In the genomic region with DNA sequence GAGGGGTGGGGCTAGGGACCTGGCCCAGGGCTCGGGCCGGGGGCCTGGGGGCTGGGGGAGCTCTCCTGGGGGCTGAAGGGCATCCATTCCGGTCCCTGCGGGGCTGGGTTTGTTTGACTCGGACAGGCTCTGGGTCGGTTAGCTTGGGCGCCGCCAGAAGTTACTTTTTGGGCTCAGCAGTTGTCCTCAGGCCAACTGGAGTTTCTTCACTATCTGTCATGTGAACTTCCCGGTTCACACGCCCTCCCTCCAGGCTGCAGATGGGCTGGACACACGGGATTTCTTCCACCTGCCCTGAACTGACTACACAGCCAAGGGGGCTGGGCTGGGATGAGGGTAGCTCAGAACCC, we compare ENCODE assay signal across 10 cellular contexts. TPM values are rescaled to one million over a fixed set of nuclear protein-coding genes. Genes with fewer than 3 reads are reported as not detected.
DNase-seq lines count a peak whose midpoint lies in the region; ATAC-seq, FAIRE-seq and TF ChIP-seq lines count a peak whose summit lies in the region.
"Had no signal": no experiment of that assay in that cellular context is flagged by ENCODE, and none has a peak within 500 bp of the region (broad histone marks: within the 10 kb centered on the region; RNA-seq: fewer than 3 reads in every experiment).

No MANE protein-coding gene starts in this region.

- H2AFZ ChIP-seq in HepG2 (ENCODE audit: low read length) = no peak overlapping the region

- no peak for TF ChIP-seq RAD21 in HepG2 (CRISPR knock-in tag; IDR thresholded peaks at IDR 0.05)

- BruUV-seq in HepG2 (replicated peaks; lab: Mats Ljungman, UMichigan) = no TSS peak

- H3K27ac ChIP-seq in HUES6 (ENCODE audit: low read depth, low read length) (no peak overlapping the region), HepG2 (ENCODE audit: extremely low read length, insufficient read depth, low read length) (peak overlapping the region; percentile 95), suprapubic skin (peak overlapping the region; percentile 72)

- FAIRE-seq in HepG2 (lab: Jason Lieb, UNC) = no peak
- FAIRE-seq: TTC549 had no signal

- H3K4me2 ChIP-seq in HepG2 (ENCODE audit: low read depth, low read length) = peak overlapping the region; percentile 97

- WGBS in HepG2 (ENCODE audit: low lambda C conversion rate) = 0% methylated on average over 3 of the region's 11 CpGs
- WGBS in suprapubic skin = 19% methylated on average over 11 of the region's 11 CpGs

- H3K9me3 ChIP-seq in HUES6 (ENCODE audit: control insufficient read depth, insufficient read depth, low read depth, low read length) (no peaks in the 10 kb centered on the region), endocrine pancreas (ENCODE audit: control insufficient read depth, low read length) (no peaks in the 10 kb centered on the region), HepG2 (ENCODE audit: low read length) (no peaks in the 10 kb centered on the region), suprapubic skin (no peaks in the 10 kb centered on the region)

- intact Hi-C loops in HepG2 (cut with micrococcal nuclease; ENCODE audit: unreplicated experiment) = no loop called here

- no peak for TF ChIP-seq CTCF in HepG2 (CRISPR knock-in tag; IDR thresholded peaks at IDR 0.05)
- no peak for TF ChIP-seq CTCF in suprapubic skin (IDR thresholded peaks at IDR 0.05)

- peaks cover 16% of the 10 kb centered on the region for H3K79me2 ChIP-seq in HepG2 (ENCODE audit: insufficient read depth, low read length)

- H3K9ac ChIP-seq in HUES6 (ENCODE audit: low read length) (no peak overlapping the region), endocrine pancreas (ENCODE audit: control insufficient read depth, insufficient read depth, low read length) (peak overlapping the region; percentile 0), HepG2 (ENCODE audit: insufficient read depth, low read depth, low read length) (peak overlapping the region; percentile 82)

- H3K27me3 ChIP-seq in HUES6 (ENCODE audit: control insufficient read depth, insufficient read depth, low read length) (no peaks in the 10 kb centered on the region), endocrine pancreas (ENCODE audit: control insufficient read depth, insufficient read depth, low read length) (no peaks in the 10 kb centered on the region), HepG2 (ENCODE audit: control insufficient read depth in 1 of 2, insufficient read depth in 2 of 2, low read length in 2 of 2) (no peaks in the 10 kb centered on the region; a peak in 1 of 5 replicates), suprapubic skin (no peaks in the 10 kb centered on the region)

- CTCF ChIA-PET in HepG2 (lab: Yijun Ruan, JAX; ENCODE audit: low intra/inter-chr PET ratio, low total read pairs) = no interaction called here

- TF ChIP-seq EP300 in HepG2 (IDR thresholded peaks at IDR 0.05; ENCODE audit: low read depth in 2 of 2, low read length in 2 of 2) (no peak), HepG2 (CRISPR knock-in tag; IDR thresholded peaks at IDR 0.05; ENCODE audit: borderline replicate concordance) (no peak), suprapubic skin (IDR thresholded peaks at IDR 0.05) (no peak)

- H3K4me3 ChIP-seq in HUES6 (ENCODE audit: low read depth, low read length) (peak overlapping the region; percentile 70), endocrine pancreas (ENCODE audit: control insufficient read depth, insufficient read depth, low read length) (no peak overlapping the region), HepG2 (replicated peaks in 1 of 3; ENCODE audit: insufficient read depth in 1 of 3, low read depth in 2 of 3, low read length in 3 of 3) (peak overlapping the region; percentile 62 to 80 (median 70)), suprapubic skin (peak overlapping the region; percentile 35)

- peaks cover 42% of the 10 kb centered on the region for H3K4me1 ChIP-seq in HUES6 (ENCODE audit: control insufficient read depth, insufficient read depth, low read length)
- no peaks in the 10 kb centered on the region for H3K4me1 ChIP-seq in endocrine pancreas (ENCODE audit: control insufficient read depth, insufficient read depth, low read length)
- H3K4me1 ChIP-seq in HepG2 (ENCODE audit: insufficient read depth, low read length) = peaks cover 45% of the 10 kb centered on the region
- H3K4me1 ChIP-seq in suprapubic skin = peaks cover 52% of the 10 kb centered on the region

- TF ChIP-seq POLR2A in HepG2 (IDR thresholded peaks at IDR 0.05; ENCODE audit: insufficient read depth in 1 of 2, low read depth in 2 of 2, low read length in 2 of 2) (no peak), suprapubic skin (IDR thresholded peaks at IDR 0.05) (no peak)

- POLR2A ChIA-PET in HepG2 (lab: Yijun Ruan, JAX) = interaction anchor here (0.6 to 4.4 kb wide), 19 partner anchors 9 to 457 kb away, joined by 3 to 144 read pairs (median 6); a partner anchor contains a TSS

- H4K20me1 ChIP-seq in HepG2 (ENCODE audit: insufficient read depth, low read length) = peaks cover 4% of the 10 kb centered on the region; the same call in 1 of the 2 replicates

- H3K36me3 ChIP-seq in HUES6 (ENCODE audit: control insufficient read depth, insufficient read depth, low read length) (peaks cover 38% of the 10 kb centered on the region), endocrine pancreas (ENCODE audit: control insufficient read depth, insufficient read depth, low read length) (no peaks in the 10 kb centered on the region), HepG2 (replicated peaks in 1 of 2; ENCODE audit: control insufficient read depth in 1 of 2, insufficient read depth in 2 of 2, low read length in 2 of 2) (peaks cover 9 to 38% of the 10 kb centered on the region in 2 experiments; a peak in 4 of 5 replicates), suprapubic skin (peaks cover 52% of the 10 kb centered on the region)

- in situ Hi-C loops in HepG2 (cut with HindIII; ENCODE audit: extremely low pct_ligation_motif_present, low pct_unique_long_range_greater_than_20kb) = no loop called here

- peak; percentile 41 for DNase-seq in HepG2 (ENCODE audit: low spot score)
- DNase-seq in suprapubic skin (ENCODE audit: low spot score in 2 of 2) = no peak
- no peak for DNase-seq in activated gamma-delta T cell treated with Interleukin-2 at 50 U/mL for 16 hours
- DNase-seq in H4 (ENCODE audit: low spot score) = no peak
- no peak for DNase-seq in NCI-H82 treated with DMSO at 0.1 percent for 48 hours (lab: John Stamatoyannopoulos, UW; ENCODE audit: unreplicated experiment)
- DNase-seq: NCI-H2171 treated with DMSO at 0.1 percent for 48 hours had no signal

- peak; percentile 3 for ATAC-seq in HepG2
- ATAC-seq in GM18873 (IDR thresholded peaks at IDR 0.05; ENCODE audit: low FRiP score, unreplicated experiment) = no peak

RNA-seq across cellular contexts. Expression of a gene that starts 3.8 kb away (rescaled TPM):
- 47.4 and 73.4 TPM in 2 replicates for total RNA-seq in HepG2 (2016; rRNA removed; fragmentation: Illumina TruSeq; extraction: Trizol)
- total RNA-seq in HepG2 (2016; cell fraction: cytosol; rRNA removed; fragmentation: Illumina TruSeq; extraction: Trizol; ENCODE audit: low read depth) = 8.6 and 14.7 TPM in 2 replicates
- total RNA-seq in HepG2 (2016; cell fraction: insoluble cytoplasmic fraction; rRNA removed; fragmentation: Illumina TruSeq; extraction: Trizol) = 34.8 and 77.4 TPM in 2 replicates
- 26.6 and 30.8 TPM in 2 replicates for total RNA-seq in HepG2 (2016; cell fraction: membrane; rRNA removed; fragmentation: Illumina TruSeq; extraction: Trizol)
- total RNA-seq in HepG2 (2016; cell fraction: nucleus; rRNA removed; fragmentation: Illumina TruSeq; extraction: Trizol) = 63.4 and 65.4 TPM in 2 replicates
- polyA plus RNA-seq in HepG2 (2011; rRNA removed) = 46.0 and 51.9 TPM in 2 replicates
- 27.2 and 39.8 TPM in 2 replicates for polyA plus RNA-seq in HepG2 (2011; cell fraction: cytosol; rRNA removed)
- polyA plus RNA-seq in HepG2 (2011; cell fraction: nucleus; rRNA removed) = 152 and 184 TPM in 2 replicates
- 43.5 and 58.1 TPM in 2 replicates for polyA plus RNA-seq in HepG2 (2012)
- polyA plus RNA-seq in HepG2 (2016; cell fraction: cytosol; fragmentation: Illumina TruSeq; extraction: Trizol; ENCODE audit: low read depth) = 13.4 and 18.9 TPM in 2 replicates
- 43.1 and 59.0 TPM in 2 replicates for polyA plus RNA-seq in HepG2 (2016; cell fraction: insoluble cytoplasmic fraction; fragmentation: Illumina TruSeq; extraction: Trizol; ENCODE audit: low read depth)
- 34.8 and 39.1 TPM in 2 replicates for polyA plus RNA-seq in HepG2 (2016; cell fraction: membrane; fragmentation: Illumina TruSeq; extraction: Trizol; ENCODE audit: low read depth)
- polyA plus RNA-seq in HepG2 (2016; cell fraction: nucleus; fragmentation: Illumina TruSeq; extraction: Trizol; ENCODE audit: insufficient read depth, low read depth) = 204 and 209 TPM in 2 replicates
- polyA minus RNA-seq in HepG2 (2011; rRNA and poly(A)+ RNA removed; ENCODE audit: low replicate concordance) = 135 and 192 TPM in 2 replicates
- 36.1 and 36.4 TPM in 2 replicates for polyA minus RNA-seq in HepG2 (2011; cell fraction: cytosol; rRNA and poly(A)+ RNA removed)
- polyA minus RNA-seq in HepG2 (2011; cell fraction: nucleus; rRNA and poly(A)+ RNA removed) = 37.8 and 40.6 TPM in 2 replicates
- total RNA-seq in suprapubic skin = 10 to 100 TPM; 31.9 to 78.7 (median 59.7) TPM
- 61.6 and 82.9 TPM in 2 replicates for total RNA-seq in H4 (2014; rRNA removed; shearing (Covaris generic))

RNA-seq across cellular contexts. Expression of a gene that starts 5.5 kb away (rescaled TPM):
- total RNA-seq in HepG2 (2016; rRNA removed; fragmentation: Illumina TruSeq; extraction: Trizol) = 21.3 and 22.6 TPM in 2 replicates
- 12.6 and 13.7 TPM in 2 replicates for total RNA-seq in HepG2 (2016; cell fraction: cytosol; rRNA removed; fragmentation: Illumina TruSeq; extraction: Trizol; ENCODE audit: low read depth)
- total RNA-seq in HepG2 (2016; cell fraction: insoluble cytoplasmic fraction; rRNA removed; fragmentation: Illumina TruSeq; extraction: Trizol) = 20.7 and 24.2 TPM in 2 replicates
- 11.2 and 14.0 TPM in 2 replicates for total RNA-seq in HepG2 (2016; cell fraction: membrane; rRNA removed; fragmentation: Illumina TruSeq; extraction: Trizol)
- 11.2 and 11.8 TPM in 2 replicates for total RNA-seq in HepG2 (2016; cell fraction: nucleus; rRNA removed; fragmentation: Illumina TruSeq; extraction: Trizol)
- 16.4 and 17.3 TPM in 2 replicates for polyA plus RNA-seq in HepG2 (2011; rRNA removed)
- 19.6 and 22.3 TPM in 2 replicates for polyA plus RNA-seq in HepG2 (2011; cell fraction: cytosol; rRNA removed)
- 13.9 TPM in 2 replicates for polyA plus RNA-seq in HepG2 (2011; cell fraction: nucleus; rRNA removed)
- polyA plus RNA-seq in HepG2 (2012) = 12.1 and 12.5 TPM in 2 replicates
- polyA plus RNA-seq in HepG2 (2016; cell fraction: cytosol; fragmentation: Illumina TruSeq; extraction: Trizol; ENCODE audit: low read depth) = 8.2 and 9.4 TPM in 2 replicates
- 24.7 and 27.5 TPM in 2 replicates for polyA plus RNA-seq in HepG2 (2016; cell fraction: insoluble cytoplasmic fraction; fragmentation: Illumina TruSeq; extraction: Trizol; ENCODE audit: low read depth)
- polyA plus RNA-seq in HepG2 (2016; cell fraction: membrane; fragmentation: Illumina TruSeq; extraction: Trizol; ENCODE audit: low read depth) = 9.4 and 11.3 TPM in 2 replicates
- polyA plus RNA-seq in HepG2 (2016; cell fraction: nucleus; fragmentation: Illumina TruSeq; extraction: Trizol; ENCODE audit: insufficient read depth, low read depth) = 18.0 and 20.6 TPM in 2 replicates
- 36.0 and 75.6 TPM in 2 replicates for polyA minus RNA-seq in HepG2 (2011; rRNA and poly(A)+ RNA removed; ENCODE audit: low replicate concordance)
- polyA minus RNA-seq in HepG2 (2011; cell fraction: cytosol; rRNA and poly(A)+ RNA removed) = 8.6 and 12.4 TPM in 2 replicates
- polyA minus RNA-seq in HepG2 (2011; cell fraction: nucleus; rRNA and poly(A)+ RNA removed) = 7.0 and 11.7 TPM in 2 replicates
- total RNA-seq in suprapubic skin = 10 to 100 TPM in 3 of 4 donors, 1 to 10 TPM in 1; 7.7 to 14.7 (median 13.4) TPM
- total RNA-seq in H4 (2014; rRNA removed; shearing (Covaris generic)) = 43.8 and 46.0 TPM in 2 replicates

RNA-seq across cellular contexts. Expression of a gene that starts 14.9 kb away (rescaled TPM):
- total RNA-seq in HepG2 (2016; rRNA removed; fragmentation: Illumina TruSeq; extraction: Trizol) (not detected in 2 replicates), suprapubic skin (1 to 10 TPM; 2.6 to 8.7 (median 4.1) TPM)
- not detected in 2 replicates for total RNA-seq in HepG2 (2016; cell fraction: cytosol; rRNA removed; fragmentation: Illumina TruSeq; extraction: Trizol; ENCODE audit: low read depth)
- total RNA-seq in HepG2 (2016; cell fraction: insoluble cytoplasmic fraction; rRNA removed; fragmentation: Illumina TruSeq; extraction: Trizol) = 0.11 TPM in 1 of 2 replicates, not detected in the other
- total RNA-seq in HepG2 (2016; cell fraction: membrane; rRNA removed; fragmentation: Illumina TruSeq; extraction: Trizol) = not detected in 2 replicates
- 0.28 TPM in 1 of 2 replicates, not detected in the other for total RNA-seq in HepG2 (2016; cell fraction: nucleus; rRNA removed; fragmentation: Illumina TruSeq; extraction: Trizol)
- 0.50 and 0.51 TPM in 2 replicates for polyA plus RNA-seq in HepG2 (2011; rRNA removed)
- 0.11 and 0.27 TPM in 2 replicates for polyA plus RNA-seq in HepG2 (2011; cell fraction: cytosol; rRNA removed)
- polyA plus RNA-seq in HepG2 (2011; cell fraction: nucleus; rRNA removed) = 4.2 and 4.6 TPM in 2 replicates
- polyA plus RNA-seq in HepG2 (2012) = 0.56 and 1.0 TPM in 2 replicates
- polyA plus RNA-seq in HepG2 (2016; cell fraction: cytosol; fragmentation: Illumina TruSeq; extraction: Trizol; ENCODE audit: low read depth) = not detected in 2 replicates
- not detected in 2 replicates for polyA plus RNA-seq in HepG2 (2016; cell fraction: insoluble cytoplasmic fraction; fragmentation: Illumina TruSeq; extraction: Trizol; ENCODE audit: low read depth)
- polyA plus RNA-seq in HepG2 (2016; cell fraction: membrane; fragmentation: Illumina TruSeq; extraction: Trizol; ENCODE audit: low read depth) = not detected in 2 replicates
- polyA plus RNA-seq in HepG2 (2016; cell fraction: nucleus; fragmentation: Illumina TruSeq; extraction: Trizol; ENCODE audit: insufficient read depth, low read depth) = 0.38 and 0.67 TPM in 2 replicates
- 0.48 and 3.4 TPM in 2 replicates for polyA minus RNA-seq in HepG2 (2011; rRNA and poly(A)+ RNA removed; ENCODE audit: low replicate concordance)
- polyA minus RNA-seq in HepG2 (2011; cell fraction: cytosol; rRNA and poly(A)+ RNA removed) = not detected in 2 replicates
- 0.25 and 0.52 TPM in 2 replicates for polyA minus RNA-seq in HepG2 (2011; cell fraction: nucleus; rRNA and poly(A)+ RNA removed)
- total RNA-seq in H4 (2014; rRNA removed; shearing (Covaris generic)) = 0.10 TPM in 1 of 2 replicates, not detected in the other

RNA-seq across cellular contexts. Expression of a gene that starts 17.4 kb away (rescaled TPM):
- total RNA-seq in HepG2 (2016; rRNA removed; fragmentation: Illumina TruSeq; extraction: Trizol) (33.0 and 52.9 TPM in 2 replicates), suprapubic skin (100 to 1,000 TPM in 2 of 4 donors, 10 to 100 TPM in 2; 76.8 to 102 (median 90.9) TPM)
- 29.1 and 30.5 TPM in 2 replicates for total RNA-seq in HepG2 (2016; cell fraction: cytosol; rRNA removed; fragmentation: Illumina TruSeq; extraction: Trizol; ENCODE audit: low read depth)
- total RNA-seq in HepG2 (2016; cell fraction: insoluble cytoplasmic fraction; rRNA removed; fragmentation: Illumina TruSeq; extraction: Trizol) = 32.4 and 60.3 TPM in 2 replicates
- 41.0 and 43.4 TPM in 2 replicates for total RNA-seq in HepG2 (2016; cell fraction: membrane; rRNA removed; fragmentation: Illumina TruSeq; extraction: Trizol)
- total RNA-seq in HepG2 (2016; cell fraction: nucleus; rRNA removed; fragmentation: Illumina TruSeq; extraction: Trizol) = 51.3 and 66.2 TPM in 2 replicates
- 55.7 and 69.5 TPM in 2 replicates for polyA plus RNA-seq in HepG2 (2011; rRNA removed)
- polyA plus RNA-seq in HepG2 (2011; cell fraction: cytosol; rRNA removed) = 26.4 and 50.0 TPM in 2 replicates
- polyA plus RNA-seq in HepG2 (2011; cell fraction: nucleus; rRNA removed) = 502 and 643 TPM in 2 replicates
- 25.5 and 34.3 TPM in 2 replicates for polyA plus RNA-seq in HepG2 (2012)
- 23.6 and 24.6 TPM in 2 replicates for polyA plus RNA-seq in HepG2 (2016; cell fraction: cytosol; fragmentation: Illumina TruSeq; extraction: Trizol; ENCODE audit: low read depth)
- 29.6 and 34.7 TPM in 2 replicates for polyA plus RNA-seq in HepG2 (2016; cell fraction: insoluble cytoplasmic fraction; fragmentation: Illumina TruSeq; extraction: Trizol; ENCODE audit: low read depth)
- 31.2 and 34.1 TPM in 2 replicates for polyA plus RNA-seq in HepG2 (2016; cell fraction: membrane; fragmentation: Illumina TruSeq; extraction: Trizol; ENCODE audit: low read depth)
- polyA plus RNA-seq in HepG2 (2016; cell fraction: nucleus; fragmentation: Illumina TruSeq; extraction: Trizol; ENCODE audit: insufficient read depth, low read depth) = 122 and 126 TPM in 2 replicates
- 72.5 and 75.7 TPM in 2 replicates for polyA minus RNA-seq in HepG2 (2011; rRNA and poly(A)+ RNA removed; ENCODE audit: low replicate concordance)
- polyA minus RNA-seq in HepG2 (2011; cell fraction: cytosol; rRNA and poly(A)+ RNA removed) = 14.0 and 16.2 TPM in 2 replicates
- 80.8 and 95.9 TPM in 2 replicates for polyA minus RNA-seq in HepG2 (2011; cell fraction: nucleus; rRNA and poly(A)+ RNA removed)
- total RNA-seq in H4 (2014; rRNA removed; shearing (Covaris generic)) = 70.0 and 100 TPM in 2 replicates

RNA-seq across cellular contexts. Expression of a gene that starts 20.1 kb away (rescaled TPM):
- total RNA-seq in HepG2 (2016; rRNA removed; fragmentation: Illumina TruSeq; extraction: Trizol) (31.8 and 51.6 TPM in 2 replicates), suprapubic skin (10 to 100 TPM; 32.5 to 50.3 (median 45.7) TPM)
- 65.7 and 75.8 TPM in 2 replicates for total RNA-seq in HepG2 (2016; cell fraction: cytosol; rRNA removed; fragmentation: Illumina TruSeq; extraction: Trizol; ENCODE audit: low read depth)
- 32.2 and 52.0 TPM in 2 replicates for total RNA-seq in HepG2 (2016; cell fraction: insoluble cytoplasmic fraction; rRNA removed; fragmentation: Illumina TruSeq; extraction: Trizol)
- 89.1 and 106 TPM in 2 replicates for total RNA-seq in HepG2 (2016; cell fraction: membrane; rRNA removed; fragmentation: Illumina TruSeq; extraction: Trizol)
- total RNA-seq in HepG2 (2016; cell fraction: nucleus; rRNA removed; fragmentation: Illumina TruSeq; extraction: Trizol) = 25.0 and 26.7 TPM in 2 replicates
- polyA plus RNA-seq in HepG2 (2011; rRNA removed) = 44.8 and 47.8 TPM in 2 replicates
- 27.8 and 54.6 TPM in 2 replicates for polyA plus RNA-seq in HepG2 (2011; cell fraction: cytosol; rRNA removed)
- 66.5 and 75.5 TPM in 2 replicates for polyA plus RNA-seq in HepG2 (2011; cell fraction: nucleus; rRNA removed)
- polyA plus RNA-seq in HepG2 (2012) = 33.8 and 40.3 TPM in 2 replicates
- polyA plus RNA-seq in HepG2 (2016; cell fraction: cytosol; fragmentation: Illumina TruSeq; extraction: Trizol; ENCODE audit: low read depth) = 123 and 138 TPM in 2 replicates
- polyA plus RNA-seq in HepG2 (2016; cell fraction: insoluble cytoplasmic fraction; fragmentation: Illumina TruSeq; extraction: Trizol; ENCODE audit: low read depth) = 51.6 and 55.5 TPM in 2 replicates
- 146 and 154 TPM in 2 replicates for polyA plus RNA-seq in HepG2 (2016; cell fraction: membrane; fragmentation: Illumina TruSeq; extraction: Trizol; ENCODE audit: low read depth)
- 85.5 and 89.1 TPM in 2 replicates for polyA plus RNA-seq in HepG2 (2016; cell fraction: nucleus; fragmentation: Illumina TruSeq; extraction: Trizol; ENCODE audit: insufficient read depth, low read depth)
- polyA minus RNA-seq in HepG2 (2011; rRNA and poly(A)+ RNA removed; ENCODE audit: low replicate concordance) = 5.6 and 25.8 TPM in 2 replicates
- polyA minus RNA-seq in HepG2 (2011; cell fraction: cytosol; rRNA and poly(A)+ RNA removed) = 22.8 and 25.2 TPM in 2 replicates
- polyA minus RNA-seq in HepG2 (2011; cell fraction: nucleus; rRNA and poly(A)+ RNA removed) = 5.6 and 6.3 TPM in 2 replicates
- 37.1 and 37.3 TPM in 2 replicates for total RNA-seq in H4 (2014; rRNA removed; shearing (Covaris generic))
